ENCODE assay signal across 2 cellular contexts in the genomic region with DNA sequence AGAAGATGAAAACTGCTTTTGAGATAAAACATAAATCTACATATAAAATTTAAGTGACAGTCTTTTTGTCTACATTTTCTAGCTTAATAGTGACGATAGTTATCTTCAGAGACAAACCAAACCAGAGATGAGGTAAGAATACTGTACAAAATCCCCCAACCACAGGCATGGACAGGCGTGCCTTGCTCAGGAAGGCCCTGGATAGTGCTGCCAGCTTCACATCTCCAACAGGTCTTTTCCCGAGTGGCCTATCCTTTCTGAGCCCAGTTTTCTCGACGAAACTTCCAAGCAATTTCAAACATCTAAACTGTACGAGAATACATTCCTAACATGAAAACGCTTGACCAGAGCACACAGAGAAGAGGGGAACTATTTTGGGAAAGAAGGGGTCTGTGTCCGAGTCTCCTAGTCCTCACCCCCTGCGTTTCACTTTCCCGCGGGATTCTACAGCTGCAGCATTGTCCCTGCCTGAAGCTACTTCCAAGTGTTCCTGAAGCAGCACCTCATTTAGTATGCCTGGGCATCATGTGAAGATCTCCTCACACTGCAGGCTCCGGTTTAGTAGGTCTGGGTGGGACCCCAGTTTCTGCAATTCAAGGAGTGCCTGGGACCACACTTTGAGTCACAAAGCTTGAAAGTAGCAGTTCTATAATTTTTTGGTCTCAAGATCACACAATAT.
TF ChIP-seq lines count a peak whose summit lies in the region.

No MANE protein-coding gene starts in this region.

TF ChIP-seq in GM23338, 12 proteins besides CTCF, POLR2A, EP300 and RAD21:
- TF ChIP-seq, protein P1, sequence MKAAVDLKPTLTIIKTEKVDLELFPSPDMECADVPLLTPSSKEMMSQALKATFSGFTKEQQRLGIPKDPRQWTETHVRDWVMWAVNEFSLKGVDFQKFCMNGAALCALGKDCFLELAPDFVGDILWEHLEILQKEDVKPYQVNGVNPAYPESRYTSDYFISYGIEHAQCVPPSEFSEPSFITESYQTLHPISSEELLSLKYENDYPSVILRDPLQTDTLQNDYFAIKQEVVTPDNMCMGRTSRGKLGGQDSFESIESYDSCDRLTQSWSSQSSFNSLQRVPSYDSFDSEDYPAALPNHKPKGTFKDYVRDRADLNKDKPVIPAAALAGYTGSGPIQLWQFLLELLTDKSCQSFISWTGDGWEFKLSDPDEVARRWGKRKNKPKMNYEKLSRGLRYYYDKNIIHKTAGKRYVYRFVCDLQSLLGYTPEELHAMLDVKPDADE (IDR thresholded peaks at IDR 0.05): no peak
- TF ChIP-seq POLR2AphosphoS5 (IDR thresholded peaks at IDR 0.05; ENCODE audit: low read depth) (no peak), EZH2 (IDR thresholded peaks at IDR 0.05; ENCODE audit: low read depth, unreplicated experiment) (no peak), NANOG (IDR thresholded peaks at IDR 0.05; ENCODE audit: borderline replicate concordance) (no peak)
- TF ChIP-seq, protein P2, sequence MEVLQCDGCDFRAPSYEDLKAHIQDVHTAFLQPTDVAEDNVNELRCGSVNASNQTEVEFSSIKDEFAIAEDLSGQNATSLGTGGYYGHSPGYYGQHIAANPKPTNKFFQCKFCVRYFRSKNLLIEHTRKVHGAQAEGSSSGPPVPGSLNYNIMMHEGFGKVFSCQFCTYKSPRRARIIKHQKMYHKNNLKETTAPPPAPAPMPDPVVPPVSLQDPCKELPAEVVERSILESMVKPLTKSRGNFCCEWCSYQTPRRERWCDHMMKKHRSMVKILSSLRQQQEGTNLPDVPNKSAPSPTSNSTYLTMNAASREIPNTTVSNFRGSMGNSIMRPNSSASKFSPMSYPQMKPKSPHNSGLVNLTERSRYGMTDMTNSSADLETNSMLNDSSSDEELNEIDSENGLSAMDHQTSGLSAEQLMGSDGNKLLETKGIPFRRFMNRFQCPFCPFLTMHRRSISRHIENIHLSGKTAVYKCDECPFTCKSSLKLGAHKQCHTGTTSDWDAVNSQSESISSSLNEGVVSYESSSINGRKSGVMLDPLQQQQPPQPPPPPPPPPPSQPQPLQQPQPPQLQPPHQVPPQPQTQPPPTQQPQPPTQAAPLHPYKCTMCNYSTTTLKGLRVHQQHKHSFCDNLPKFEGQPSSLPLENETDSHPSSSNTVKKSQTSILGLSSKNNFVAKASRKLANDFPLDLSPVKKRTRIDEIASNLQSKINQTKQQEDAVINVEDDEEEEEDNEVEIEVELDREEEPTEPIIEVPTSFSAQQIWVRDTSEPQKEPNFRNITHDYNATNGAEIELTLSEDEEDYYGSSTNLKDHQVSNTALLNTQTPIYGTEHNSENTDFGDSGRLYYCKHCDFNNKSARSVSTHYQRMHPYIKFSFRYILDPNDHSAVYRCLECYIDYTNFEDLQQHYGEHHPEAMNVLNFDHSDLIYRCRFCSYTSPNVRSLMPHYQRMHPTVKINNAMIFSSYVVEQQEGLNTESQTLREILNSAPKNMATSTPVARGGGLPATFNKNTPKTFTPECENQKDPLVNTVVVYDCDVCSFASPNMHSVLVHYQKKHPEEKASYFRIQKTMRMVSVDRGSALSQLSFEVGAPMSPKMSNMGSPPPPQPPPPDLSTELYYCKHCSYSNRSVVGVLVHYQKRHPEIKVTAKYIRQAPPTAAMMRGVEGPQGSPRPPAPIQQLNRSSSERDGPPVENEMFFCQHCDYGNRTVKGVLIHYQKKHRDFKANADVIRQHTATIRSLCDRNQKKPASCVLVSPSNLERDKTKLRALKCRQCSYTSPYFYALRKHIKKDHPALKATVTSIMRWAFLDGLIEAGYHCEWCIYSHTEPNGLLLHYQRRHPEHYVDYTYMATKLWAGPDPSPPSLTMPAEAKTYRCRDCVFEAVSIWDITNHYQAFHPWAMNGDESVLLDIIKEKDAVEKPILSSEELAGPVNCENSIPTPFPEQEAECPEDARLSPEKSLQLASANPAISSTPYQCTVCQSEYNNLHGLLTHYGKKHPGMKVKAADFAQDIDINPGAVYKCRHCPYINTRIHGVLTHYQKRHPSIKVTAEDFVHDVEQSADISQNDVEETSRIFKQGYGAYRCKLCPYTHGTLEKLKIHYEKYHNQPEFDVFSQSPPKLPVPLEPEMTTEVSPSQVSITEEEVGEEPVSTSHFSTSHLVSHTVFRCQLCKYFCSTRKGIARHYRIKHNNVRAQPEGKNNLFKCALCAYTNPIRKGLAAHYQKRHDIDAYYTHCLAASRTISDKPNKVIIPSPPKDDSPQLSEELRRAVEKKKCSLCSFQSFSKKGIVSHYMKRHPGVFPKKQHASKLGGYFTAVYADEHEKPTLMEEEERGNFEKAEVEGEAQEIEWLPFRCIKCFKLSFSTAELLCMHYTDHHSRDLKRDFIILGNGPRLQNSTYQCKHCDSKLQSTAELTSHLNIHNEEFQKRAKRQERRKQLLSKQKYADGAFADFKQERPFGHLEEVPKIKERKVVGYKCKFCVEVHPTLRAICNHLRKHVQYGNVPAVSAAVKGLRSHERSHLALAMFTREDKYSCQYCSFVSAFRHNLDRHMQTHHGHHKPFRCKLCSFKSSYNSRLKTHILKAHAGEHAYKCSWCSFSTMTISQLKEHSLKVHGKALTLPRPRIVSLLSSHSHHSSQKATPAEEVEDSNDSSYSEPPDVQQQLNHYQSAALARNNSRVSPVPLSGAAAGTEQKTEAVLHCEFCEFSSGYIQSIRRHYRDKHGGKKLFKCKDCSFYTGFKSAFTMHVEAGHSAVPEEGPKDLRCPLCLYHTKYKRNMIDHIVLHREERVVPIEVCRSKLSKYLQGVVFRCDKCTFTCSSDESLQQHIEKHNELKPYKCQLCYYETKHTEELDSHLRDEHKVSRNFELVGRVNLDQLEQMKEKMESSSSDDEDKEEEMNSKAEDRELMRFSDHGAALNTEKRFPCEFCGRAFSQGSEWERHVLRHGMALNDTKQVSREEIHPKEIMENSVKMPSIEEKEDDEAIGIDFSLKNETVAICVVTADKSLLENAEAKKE (CRISPR knock-in tag; IDR thresholded peaks at IDR 0.05): no peak

TF ChIP-seq in K562, 482 proteins besides CTCF, POLR2A, EP300 and RAD21:
- no peak for TF ChIP-seq ZNF695 (CRISPR knock-in tag; IDR thresholded peaks at IDR 0.05)
- no peak for TF ChIP-seq TCF15 (CRISPR knock-in tag; IDR thresholded peaks at IDR 0.05)
- peak; percentile 12; the same call in 1 of the 2 replicates for TF ChIP-seq BACH1 (tag; IDR thresholded peaks at IDR 0.05)
- no peak for TF ChIP-seq ELF2 (CRISPR knock-in tag; IDR thresholded peaks at IDR 0.05)
TF ChIP-seq in K562: peak in this region for 1.
